Comparison of ENCODE assay signal across 8 cellular contexts in genomic region chr6:7087066-7087465, GRCh38. TPM values are rescaled to one million over a fixed set of nuclear protein-coding genes. Genes with fewer than 3 reads are reported as not detected.
A peak's percentile ranks its signal among the peaks of the same experiment; 100 is the strongest.
DNase-seq lines count a peak whose midpoint lies in the region; ATAC-seq, FAIRE-seq and TF ChIP-seq lines count a peak whose summit lies in the region.

No MANE protein-coding gene starts in this region.

- H3K27ac Mint-ChIP-seq in astrocyte (ENCODE audit: unreplicated experiment): peak overlapping the region; percentile 44

- peak overlapping the region; percentile 68 for H2AFZ ChIP-seq in astrocyte (ENCODE audit: low read depth, low read length)

- peak overlapping the region; percentile 66 for H3K9ac ChIP-seq in astrocyte (ENCODE audit: low read length)

- H3K27me3 ChIP-seq in HL-60 (ENCODE audit: insufficient read depth, poor library complexity, severe bottlenecking): no peaks in the 10 kb centered on the region
- H3K27me3 ChIP-seq in astrocyte (ENCODE audit: insufficient read depth, low read length): no peaks in the 10 kb centered on the region
- H3K27me3 ChIP-seq in lung (ENCODE audit: control insufficient read depth, insufficient read depth): no peaks in the 10 kb centered on the region

- H3K4me3 ChIP-seq in HL-60 (replicated peaks; ENCODE audit: insufficient read depth, low read length): peak overlapping the region; percentile 29
- peak overlapping the region; percentile 40 for H3K4me3 ChIP-seq in astrocyte (ENCODE audit: insufficient read depth, low read depth, low read length)
- no peak overlapping the region for H3K4me3 ChIP-seq in lung

- DNase-seq in G401 (ENCODE audit: low spot score) (peak; percentile 16), HL-60 (ENCODE audit: low read depth in 1 of 2, low spot score in 1 of 2) (peak in 1 of 2 experiments; percentile 29), astrocyte (ENCODE audit: low read depth) (no peak), lung (ENCODE audit: low spot score) (no peak), NCI-H446 (lab: John Stamatoyannopoulos, UW) (no peak), NCI-H774 (lab: John Stamatoyannopoulos, UW) (no peak), caudate nucleus (lab: John Stamatoyannopoulos, UW) (no peak), NCI-H510A treated with DMSO at 0.1 percent for 48 hours (lab: John Stamatoyannopoulos, UW) (no peak)

- peak overlapping the region; percentile 51 for H3K4me3 Mint-ChIP-seq in astrocyte (ENCODE audit: unreplicated experiment)

- peak overlapping the region; percentile 82 for H3K4me2 ChIP-seq in astrocyte (ENCODE audit: low read length)

- 45 to 56% methylated on average over 3 of the region's 3 CpGs for WGBS in lung, 2 donors

- in situ Hi-C loops in G401 (cut with HindIII; ENCODE audit: low sequenced_read_pairs): no loop called here

- FAIRE-seq in astrocyte (lab: Jason Lieb, UNC): no peak

- no peaks in the 10 kb centered on the region for H4K20me1 ChIP-seq in astrocyte (ENCODE audit: insufficient read depth, low read length)

- ATAC-seq in lung (ENCODE audit: insufficient read depth, low FRiP score): peak; percentile 72

- H3K4me1 ChIP-seq in astrocyte (ENCODE audit: insufficient read depth, low read length) (peaks cover 3% of the 10 kb centered on the region), lung (ENCODE audit: control insufficient read depth in 2 of 2, insufficient read depth in 2 of 2, low read length in 2 of 2) (peaks cover 0 to 2% of the 10 kb centered on the region in 2 donors)

- no peak for TF ChIP-seq CTCF in HL-60 (IDR thresholded peaks at IDR 0.05; ENCODE audit: insufficient read depth, low read length)
- peak; percentile 5 for TF ChIP-seq CTCF in astrocyte (IDR thresholded peaks at IDR 0.05; ENCODE audit: insufficient read depth, low read depth, low read length)
- no peak for TF ChIP-seq CTCF in lung (IDR thresholded peaks at IDR 0.05; ENCODE audit: control extremely low read depth, extremely low read depth)

- no peaks in the 10 kb centered on the region for H3K79me2 ChIP-seq in astrocyte (ENCODE audit: insufficient read depth, low read length)

- H3K27ac ChIP-seq in HL-60 (replicated peaks) (peak overlapping the region; percentile 59), astrocyte (ENCODE audit: low read depth, low read length) (no peak overlapping the region), lung (ENCODE audit: low read depth in 1 of 2, low read length in 1 of 2) (peak overlapping the region in 1 of 2 donors; percentile 53), caudate nucleus (ENCODE audit: low read depth, low read length) (no peak overlapping the region)

- no peaks in the 10 kb centered on the region for H3K9me3 Mint-ChIP-seq in astrocyte (ENCODE audit: unreplicated experiment)

- H3K36me3 ChIP-seq in astrocyte (ENCODE audit: insufficient read depth, low read length) (no peaks in the 10 kb centered on the region), lung (ENCODE audit: control insufficient read depth in 2 of 2, insufficient read depth in 2 of 2, low read length in 2 of 2) (no peaks in the 10 kb centered on the region)

- no peaks in the 10 kb centered on the region for H3K36me3 Mint-ChIP-seq in astrocyte (ENCODE audit: low read depth, unreplicated experiment)

- H3K4me1 Mint-ChIP-seq in astrocyte (ENCODE audit: low read depth, unreplicated experiment): peaks cover 18% of the 10 kb centered on the region

- no peaks in the 10 kb centered on the region for H3K9me3 ChIP-seq in astrocyte (ENCODE audit: insufficient read depth, low read depth, low read length)
- H3K9me3 ChIP-seq in lung (ENCODE audit: control insufficient read depth in 2 of 2, insufficient read depth in 1 of 2, low read length in 1 of 2): no peaks in the 10 kb centered on the region

- peaks cover 2% of the 10 kb centered on the region for H3K27me3 Mint-ChIP-seq in astrocyte (ENCODE audit: low read depth, unreplicated experiment)

RNA-seq across cellular contexts. Expression of gene RREB1, which starts 20.7 kb away (rescaled TPM):
- 8.5 and 10.1 TPM in 2 replicates for total RNA-seq in G401 (2014; rRNA removed; shearing (Covaris generic))
- total RNA-seq in astrocyte: 37.2 and 41.8 TPM in 2 replicates
- total RNA-seq in lung: 10 to 100 TPM; 50.7 to 54.7 TPM
- 10 to 100 TPM in 1 of 2 donors, 1 to 10 TPM in 1; 8.9 to 11.5 TPM for polyA plus RNA-seq in lung
